Comparison of ENCODE assay signal across 20 cellular contexts in genomic region chr15:88512606-88513005, GRCh38. TPM values are rescaled to one million over a fixed set of nuclear protein-coding genes. Genes with fewer than 3 reads are reported as not detected.
DNase-seq lines count a peak whose midpoint lies in the region; ATAC-seq, FAIRE-seq and TF ChIP-seq lines count a peak whose summit lies in the region.
"Had no signal": no experiment of that assay in that cellular context is flagged by ENCODE, and none has a peak within 500 bp of the region (broad histone marks: within the 10 kb centered on the region; RNA-seq: fewer than 3 reads in every experiment).

No MANE protein-coding gene starts in this region.

- H3K27ac ChIP-seq in AG04450 (ENCODE audit: low read depth, low read length) (peak overlapping the region; percentile 62), endothelial cell of umbilical vein (ENCODE audit: insufficient read depth, low read depth, low read length) (no peak overlapping the region)
- H3K27ac ChIP-seq: BLaER1 treated with 17β-estradiol and CSF1 and Interleukin-3, amounts not matched to agents 10 nM and 100 nM had no signal

- H3K9me3 Mint-ChIP-seq in HFFc6, result no peaks in the 10 kb centered on the region
- H3K9me3 Mint-ChIP-seq: CD8-positive, alpha-beta T cell had no signal

- FAIRE-seq in endothelial cell of umbilical vein (lab: Jason Lieb, UNC) (peak; percentile 44), GM12891 (lab: Jason Lieb, UNC) (no peak)
- FAIRE-seq: A204.1 had no signal

- no peaks in the 10 kb centered on the region for H3K79me2 ChIP-seq in endothelial cell of umbilical vein (ENCODE audit: control insufficient read depth, insufficient read depth, low read length)

- no peak overlapping the region for H2AFZ ChIP-seq in endothelial cell of umbilical vein (ENCODE audit: low read depth, low read length)

- no TSS peak for BruUV-seq in endothelial cell of umbilical vein (replicated peaks; lab: Mats Ljungman, UMichigan)

- no peaks in the 10 kb centered on the region for H4K20me1 ChIP-seq in endothelial cell of umbilical vein (replicated peaks; ENCODE audit: control insufficient read depth, extremely low read depth, insufficient read depth, low read length)
- H4K20me1 ChIP-seq: BLaER1 treated with 17β-estradiol and CSF1 and Interleukin-3, amounts not matched to agents 10 nM and 100 nM had no signal

- TF ChIP-seq POLR2A in endothelial cell of umbilical vein (IDR thresholded peaks at IDR 0.05; ENCODE audit: low read depth, low read length), result no peak
- no peak for TF ChIP-seq POLR2A in GM12891 (IDR thresholded peaks at IDR 0.05; ENCODE audit: low read depth, low read length)

- peak overlapping the region; percentile 95 for H3K27ac Mint-ChIP-seq in HFFc6
- H3K27ac Mint-ChIP-seq: CD8-positive, alpha-beta T cell had no signal

- H3K9me3 ChIP-seq in AG04450 (ENCODE audit: control insufficient read depth, insufficient read depth, low read length), result no peaks in the 10 kb centered on the region
- no peaks in the 10 kb centered on the region for H3K9me3 ChIP-seq in endothelial cell of umbilical vein (replicated peaks; ENCODE audit: control insufficient read depth, insufficient read depth, low read length)
- H3K9me3 ChIP-seq: BLaER1 treated with 17β-estradiol and CSF1 and Interleukin-3, amounts not matched to agents 10 nM and 100 nM had no signal

- ATAC-seq in left colon, result peak; percentile 9
- ATAC-seq in omental fat pad (ENCODE audit: low FRiP score), result no peak
- ATAC-seq: CD8-positive, alpha-beta T cell had no signal

- no peak overlapping the region for H3K4me2 ChIP-seq in endothelial cell of umbilical vein (ENCODE audit: insufficient read depth, low read length)
- H3K4me2 ChIP-seq: BLaER1 treated with 17β-estradiol and CSF1 and Interleukin-3, amounts not matched to agents 10 nM and 100 nM had no signal

- dilution Hi-C loops in endothelial cell of umbilical vein (cut with MboI; ENCODE audit: extremely low pct_ligation_motif_present, low sequenced_read_pairs), result no loop called here

- CTCF ChIA-PET in AG04450 (lab: Charles Lee) (interaction anchor here (1.0 to 1.2 kb wide), 2 partner anchors 9 to 367 kb away, joined by 3 read pairs; no protein-coding TSS in a partner anchor), endothelial cell of umbilical vein (lab: Charles Lee) (no interaction called here)

- H3K9me1 ChIP-seq in endothelial cell of umbilical vein (replicated peaks; ENCODE audit: control insufficient read depth, extremely low read depth, insufficient read depth, low read length), result no peaks in the 10 kb centered on the region

- DNase-seq in AG04450 (ENCODE audit: low read depth, low spot score), result peak; percentile 23
- peak; percentile 64 for DNase-seq in HFFc6
- DNase-seq in endothelial cell of umbilical vein (ENCODE audit: low read depth, low spot score), result no peak
- DNase-seq in left colon, result no peak
- DNase-seq in SHP77 (lab: John Stamatoyannopoulos, UW), result no peak
- DNase-seq in omental fat pad (ENCODE audit: low spot score), result no peak
- DNase-seq in GM12891 (ENCODE audit: insufficient read length, low spot score), result no peak
- no peak for DNase-seq in nucleus accumbens (lab: John Stamatoyannopoulos, UW)
- DNase-seq: Calu3; CD8-positive, alpha-beta T cell; H7; Kasumi-1; MM.1S; NCI-H1092 treated with DMSO at 0.1 percent for 48 hours; NCI-H146; NCI-H2029 treated with DMSO at 0.1 percent for 48 hours; NCI-H748 treated with DMSO at 0.1 percent for 48 hours; SIG-M5 had no signal

- H3K4me1 Mint-ChIP-seq in HFFc6 (ENCODE audit: low read depth), result peaks cover 38% of the 10 kb centered on the region

- peaks cover 32% of the 10 kb centered on the region for H3K36me3 Mint-ChIP-seq in HFFc6 (ENCODE audit: low read depth)

- POLR2A ChIA-PET in AG04450 (lab: Yijun Ruan, JAX), result interaction anchor here (1.1 kb wide), 1 partner anchor 126 kb away, joined by 3 read pairs; the partner anchor contains the start of gene ISG20
- POLR2A ChIA-PET in endothelial cell of umbilical vein (lab: Charles Lee), result no interaction called here

- no peaks in the 10 kb centered on the region for H3K27me3 ChIP-seq in AG04450 (ENCODE audit: control insufficient read depth, insufficient read depth, low read length)
- H3K27me3 ChIP-seq in endothelial cell of umbilical vein (ENCODE audit: control insufficient read depth in 2 of 2, insufficient read depth in 2 of 2, low read length in 2 of 2), result no peaks in the 10 kb centered on the region
- H3K27me3 ChIP-seq: BLaER1 treated with 17β-estradiol and CSF1 and Interleukin-3, amounts not matched to agents 10 nM and 100 nM had no signal

- H3K36me3 ChIP-seq in endothelial cell of umbilical vein (ENCODE audit: control insufficient read depth in 2 of 2, extremely low read depth in 1 of 2, insufficient read depth in 2 of 2, low read length in 2 of 2), result peaks cover 0 to 3% of the 10 kb centered on the region in 2 experiments

- H3K4me3 Mint-ChIP-seq in HFFc6, result peak overlapping the region; percentile 88
- H3K4me3 Mint-ChIP-seq: CD8-positive, alpha-beta T cell had no signal

- TF ChIP-seq CTCF in AG04450 (IDR thresholded peaks at IDR 0.05; ENCODE audit: low read depth, low read length) (no peak), HFFc6 (IDR thresholded peaks at IDR 0.05) (no peak), endothelial cell of umbilical vein (IDR thresholded peaks at IDR 0.05; ENCODE audit: extremely low read depth in 1 of 2, insufficient read depth in 1 of 2, low read depth in 1 of 2, low read length in 2 of 2) (no peak), omental fat pad (IDR thresholded peaks at IDR 0.05) (no peak)

- H3K9ac ChIP-seq in endothelial cell of umbilical vein (replicated peaks; ENCODE audit: extremely low read depth, insufficient read depth, low read length), result no peak overlapping the region
- H3K9ac ChIP-seq: BLaER1 treated with 17β-estradiol and CSF1 and Interleukin-3, amounts not matched to agents 10 nM and 100 nM had no signal

- no peak overlapping the region; the same call in 1 of the 2 replicates for H3K4me3 ChIP-seq in AG04450 (ENCODE audit: low read depth, low read length)
- no peak overlapping the region for H3K4me3 ChIP-seq in endothelial cell of umbilical vein (replicated peaks in 1 of 3; ENCODE audit: insufficient read depth in 1 of 3, low read depth in 1 of 3, low read length in 3 of 3)
- H3K4me3 ChIP-seq: BLaER1 treated with 17β-estradiol and CSF1 and Interleukin-3, amounts not matched to agents 10 nM and 100 nM had no signal

- H3K27me3 Mint-ChIP-seq in HFFc6 (ENCODE audit: insufficient read depth), result no peaks in the 10 kb centered on the region; the same call in 1 of the 2 replicates

- peaks cover 4% of the 10 kb centered on the region for H3K4me1 ChIP-seq in endothelial cell of umbilical vein (ENCODE audit: control insufficient read depth, extremely low read depth, insufficient read depth, low read length)

- intact Hi-C loops in endothelial cell of umbilical vein (cut with micrococcal nuclease), result no loop called here
- intact Hi-C loops in left colon (cut with DNase I, micrococcal nuclease), result no loop called here

RNA-seq across cellular contexts. Expression of gene DET1, which starts 33.9 kb away (rescaled TPM):
- polyA plus RNA-seq in AG04450 (2011; rRNA removed), result 7.3 and 7.7 TPM in 2 replicates
- polyA minus RNA-seq in AG04450 (2011; rRNA and poly(A)+ RNA removed), result 10.9 and 11.2 TPM in 2 replicates
- total RNA-seq in HFFc6 (2021; fragmentation: NEBNext Ultra II Directional; extraction: Animal tissue kit (Norgen Biotek cat#: 25700)), result 1 to 10 TPM; 4.9 to 7.1 (median 6.2) TPM
- total RNA-seq in endothelial cell of umbilical vein, result 5.1 and 5.2 TPM in 2 replicates
- 5.5 and 5.6 TPM in 2 replicates for polyA plus RNA-seq in endothelial cell of umbilical vein
- 3.6 and 4.0 TPM in 2 replicates for polyA plus RNA-seq in endothelial cell of umbilical vein (2011; cell fraction: cytosol; rRNA removed)
- 7.0 and 7.9 TPM in 2 replicates for polyA plus RNA-seq in endothelial cell of umbilical vein (2011; cell fraction: nucleus; rRNA removed)
- 1.8 and 3.2 TPM in 2 replicates for polyA plus RNA-seq in endothelial cell of umbilical vein (2012)
- polyA minus RNA-seq in endothelial cell of umbilical vein, result 8.8 and 10.5 TPM in 2 replicates
- not detected for polyA minus RNA-seq in endothelial cell of umbilical vein (2011; cell fraction: cytosol; rRNA and poly(A)+ RNA removed)
- 6.6 and 9.5 TPM in 2 replicates for polyA minus RNA-seq in endothelial cell of umbilical vein (2011; cell fraction: nucleus; rRNA and poly(A)+ RNA removed)
- 1 to 10 TPM; 5.3 to 5.9 TPM for total RNA-seq in left colon
- 1 to 10 TPM; 4.1 to 8.7 (median 6.7) TPM for total RNA-seq in omental fat pad
- 0.92 TPM for polyA plus RNA-seq in GM12891 (2012; ENCODE audit: low read depth, missing spikeins)

RNA-seq across cellular contexts. Expression of gene MRPS11, which starts 45.1 kb away (rescaled TPM):
- 55.6 and 65.0 TPM in 2 replicates for polyA plus RNA-seq in AG04450 (2011; rRNA removed)
- 20.1 and 23.4 TPM in 2 replicates for polyA minus RNA-seq in AG04450 (2011; rRNA and poly(A)+ RNA removed)
- 10 to 100 TPM; 63.4 to 75.9 (median 69.4) TPM for total RNA-seq in HFFc6 (2021; fragmentation: NEBNext Ultra II Directional; extraction: Animal tissue kit (Norgen Biotek cat#: 25700))
- total RNA-seq in endothelial cell of umbilical vein, result 66.3 and 71.7 TPM in 2 replicates
- 97.9 and 111 TPM in 2 replicates for polyA plus RNA-seq in endothelial cell of umbilical vein
- polyA plus RNA-seq in endothelial cell of umbilical vein (2011; cell fraction: cytosol; rRNA removed), result 135 and 140 TPM in 2 replicates
- 53.4 and 66.0 TPM in 2 replicates for polyA plus RNA-seq in endothelial cell of umbilical vein (2011; cell fraction: nucleus; rRNA removed)
- 59.9 and 80.2 TPM in 2 replicates for polyA plus RNA-seq in endothelial cell of umbilical vein (2012)
- 31.1 and 47.0 TPM in 2 replicates for polyA minus RNA-seq in endothelial cell of umbilical vein
- 55.4 TPM for polyA minus RNA-seq in endothelial cell of umbilical vein (2011; cell fraction: cytosol; rRNA and poly(A)+ RNA removed)
- polyA minus RNA-seq in endothelial cell of umbilical vein (2011; cell fraction: nucleus; rRNA and poly(A)+ RNA removed), result 16.1 and 20.7 TPM in 2 replicates
- total RNA-seq in left colon, result 10 to 100 TPM; 45.9 to 50.2 TPM
- total RNA-seq in omental fat pad, result 10 to 100 TPM; 24.3 to 48.5 (median 43.5) TPM
- polyA plus RNA-seq in GM12891 (2012; ENCODE audit: low read depth, missing spikeins), result 63.3 TPM

RNA-seq across cellular contexts. Expression of gene MRPL46, which starts 45.4 kb away (rescaled TPM):
- polyA plus RNA-seq in AG04450 (2011; rRNA removed) (23.1 and 28.0 TPM in 2 replicates), endothelial cell of umbilical vein (21.6 and 24.5 TPM in 2 replicates)
- 6.4 and 7.6 TPM in 2 replicates for polyA minus RNA-seq in AG04450 (2011; rRNA and poly(A)+ RNA removed)
- 10 to 100 TPM; 27.3 to 31.3 (median 29.0) TPM for total RNA-seq in HFFc6 (2021; fragmentation: NEBNext Ultra II Directional; extraction: Animal tissue kit (Norgen Biotek cat#: 25700))
- total RNA-seq in endothelial cell of umbilical vein (27.9 and 30.9 TPM in 2 replicates), left colon (10 to 100 TPM; 23.6 to 31.8 TPM), omental fat pad (10 to 100 TPM; 26.5 to 45.9 (median 36.5) TPM)
- 35.5 and 39.3 TPM in 2 replicates for polyA plus RNA-seq in endothelial cell of umbilical vein (2011; cell fraction: cytosol; rRNA removed)
- 19.9 and 23.2 TPM in 2 replicates for polyA plus RNA-seq in endothelial cell of umbilical vein (2011; cell fraction: nucleus; rRNA removed)
- 25.7 and 30.2 TPM in 2 replicates for polyA plus RNA-seq in endothelial cell of umbilical vein (2012)
- 11.0 and 12.1 TPM in 2 replicates for polyA minus RNA-seq in endothelial cell of umbilical vein
- polyA minus RNA-seq in endothelial cell of umbilical vein (2011; cell fraction: cytosol; rRNA and poly(A)+ RNA removed), result 12.5 TPM
- polyA minus RNA-seq in endothelial cell of umbilical vein (2011; cell fraction: nucleus; rRNA and poly(A)+ RNA removed), result 18.4 and 22.1 TPM in 2 replicates
- 35.6 TPM for polyA plus RNA-seq in GM12891 (2012; ENCODE audit: low read depth, missing spikeins)

Comparison
In these comparisons a context has a peak if more than half of its experiments do, and no peak if none do; other contexts are left out.
1. DNase-seq: peak in AG04450 (single experiment) and HFFc6 (single experiment); none in endothelial cell of umbilical vein (single experiment), left colon (0 of 2), SHP77 (0 of 2), omental fat pad (single experiment), GM12891 (single experiment) and nucleus accumbens (0 of 56).